ENCODE assay signal across 15 cellular contexts in genomic region chr3:132004571-132004970, GRCh38. TPM values are rescaled to one million over a fixed set of nuclear protein-coding genes. Genes with fewer than 3 reads are reported as not detected.
DNase-seq lines count a peak whose midpoint lies in the region; ATAC-seq and TF ChIP-seq lines count a peak whose summit lies in the region.
"Had no signal": no experiment of that assay in that cellular context is flagged by ENCODE, and none has a peak within 500 bp of the region (broad histone marks: within the 10 kb centered on the region; RNA-seq: fewer than 3 reads in every experiment).

No MANE protein-coding gene starts in this region.

- H3K27ac Mint-ChIP-seq in HFFc6 (no peak overlapping the region), nephron progenitor cell (no peak overlapping the region)

- no peaks in the 10 kb centered on the region for H3K4me1 Mint-ChIP-seq in HFFc6 (ENCODE audit: low read depth)
- peaks cover 9% of the 10 kb centered on the region for H3K4me1 Mint-ChIP-seq in nephron progenitor cell

- ATAC-seq in HG02798 (IDR thresholded peaks at IDR 0.05; ENCODE audit: poor library complexity, unreplicated experiment), result no peak

- H3K36me3 Mint-ChIP-seq in HFFc6 (ENCODE audit: low read depth) (no peaks in the 10 kb centered on the region), nephron progenitor cell (ENCODE audit: low read depth) (no peaks in the 10 kb centered on the region)

- H3K27me3 Mint-ChIP-seq in HFFc6 (ENCODE audit: insufficient read depth) (peaks cover 4% of the 10 kb centered on the region; the same call in 1 of the 2 replicates), nephron progenitor cell (ENCODE audit: low read depth, poor library complexity) (no peaks in the 10 kb centered on the region)

- peak; percentile 36 for DNase-seq in HFFc6
- DNase-seq in astrocyte of the hippocampus (ENCODE audit: low read depth, low spot score), result peak; percentile 85
- peak; percentile 90 for DNase-seq in fibroblast of peridontal ligament (ENCODE audit: extremely low read depth)
- peak; percentile 24 for DNase-seq in stromal cell of bone marrow (ENCODE audit: low read depth)
- no peak for DNase-seq in nephron progenitor cell
- no peak for DNase-seq in NCI-H748 treated with DMSO at 0.1 percent for 48 hours (lab: John Stamatoyannopoulos, UW)
- DNase-seq: DMS 273 treated with DMSO at 0.1 percent for 48 hours, EL, IMR-90, NCI-H1417, NCI-H1930, NCI-H2171, SHP77 treated with DMSO at 0.1 percent for 48 hours had no signal

- H3K4me3 Mint-ChIP-seq in HFFc6 (no peak overlapping the region), nephron progenitor cell (no peak overlapping the region)

- TF ChIP-seq CTCF in HFFc6 (IDR thresholded peaks at IDR 0.05), result no peak
- no peak for TF ChIP-seq CTCF in nephron progenitor cell (IDR thresholded peaks at IDR 0.05)

- H3K9me3 Mint-ChIP-seq in HFFc6 (no peaks in the 10 kb centered on the region), nephron progenitor cell (no peaks in the 10 kb centered on the region)

RNA-seq across cellular contexts. Expression of gene CPNE4, which starts 30.2 kb away (rescaled TPM):
- total RNA-seq in HFFc6 (2021; fragmentation: NEBNext Ultra II Directional; extraction: Animal tissue kit (Norgen Biotek cat#: 25700)), result not detected
- total RNA-seq: HT-29, IMR-90 had no signal

Comparison
In these comparisons a context has a peak if more than half of its experiments do, and no peak if none do; other contexts are left out.
1. DNase-seq: peak in HFFc6 (single experiment), astrocyte of the hippocampus (single experiment), fibroblast of peridontal ligament (single experiment) and stromal cell of bone marrow (single experiment); none in nephron progenitor cell (single experiment) and NCI-H748 treated with DMSO at 0.1 percent for 48 hours (single experiment).